Comparison of ENCODE assay signal across 1 cellular context in genomic region chr7:7989133-7989984, GRCh38.
TF ChIP-seq lines count a peak whose summit lies in the region.

No MANE protein-coding gene starts in this region.

TF ChIP-seq in IMR-90, 13 proteins besides CTCF, POLR2A, EP300 and RAD21:
- TF ChIP-seq USF2 (IDR thresholded peaks at IDR 0.05; ENCODE audit: low read depth, low read length) = no peak
- TF ChIP-seq MAFK (IDR thresholded peaks at IDR 0.05; ENCODE audit: low read depth, low read length) = peak; percentile 32; the same call in 1 of the 2 replicates
